9 cellular contexts compared by ENCODE assay signal in genomic region chr2:34030273-34030672, GRCh38.
"Had no signal": no experiment of that assay in that cellular context is flagged by ENCODE, and none has a peak within 500 bp of the region (broad histone marks: within the 10 kb centered on the region; RNA-seq: fewer than 3 reads in every experiment).

No MANE protein-coding gene starts in this region.

- H3K27me3 Mint-ChIP-seq: IgD-negative memory B cell had no signal

- H3K9me3 ChIP-seq: HAP-1 had no signal

- H3K4me3 Mint-ChIP-seq: HFFc6, IgD-negative memory B cell had no signal

- H3K9ac ChIP-seq: GM23248 had no signal

- H3K36me3 ChIP-seq: HAP-1 had no signal

- H3K4me1 Mint-ChIP-seq: IgD-negative memory B cell had no signal

- DNase-seq: GM23248, GOT3, H7, HFFc6 had no signal

- H3K27ac ChIP-seq: GM23248, HL-60 had no signal

- ATAC-seq: HCT116, HepG2 had no signal

- H3K4me1 ChIP-seq: HAP-1 had no signal

- H2AFZ ChIP-seq: GM23248 had no signal

- H3K4me3 ChIP-seq: GM23248, HAP-1 had no signal

- H3K36me3 Mint-ChIP-seq: IgD-negative memory B cell had no signal

- H3K27ac Mint-ChIP-seq: HFFc6, IgD-negative memory B cell had no signal
